9 cellular contexts compared by ENCODE assay signal in the genomic region with DNA sequence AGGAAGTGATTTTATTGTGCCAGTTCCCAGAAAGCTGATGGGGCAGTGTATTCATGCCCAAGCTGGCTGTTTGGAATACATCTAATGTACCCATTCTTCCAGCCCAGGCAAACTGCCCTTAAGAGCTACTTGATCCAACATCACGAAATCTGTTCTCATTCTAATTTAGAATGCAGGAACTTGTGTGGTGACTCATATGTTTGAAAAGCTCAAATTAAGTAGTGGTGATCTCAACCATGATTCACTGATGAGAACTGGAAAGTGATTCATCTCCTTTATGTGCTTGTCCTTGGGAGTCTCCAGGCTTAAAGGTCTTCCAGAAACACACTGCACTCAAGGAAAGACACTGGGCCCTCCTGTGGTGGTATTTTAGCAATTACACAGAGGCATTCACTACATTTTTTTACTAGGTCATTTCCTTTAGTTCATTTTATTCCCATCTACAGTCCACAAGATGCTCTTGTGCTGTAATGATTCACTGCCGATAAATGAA.
DNase-seq lines count a peak whose midpoint lies in the region; ATAC-seq and TF ChIP-seq lines count a peak whose summit lies in the region.
"Had no signal": no experiment of that assay in that cellular context is flagged by ENCODE, and none has a peak within 500 bp of the region (broad histone marks: within the 10 kb centered on the region; RNA-seq: fewer than 3 reads in every experiment).

No MANE protein-coding gene starts in this region.

- peak; percentile 47 for TF ChIP-seq CTCF in osteocyte (IDR thresholded peaks at IDR 0.05)

- H3K27ac Mint-ChIP-seq in osteocyte (ENCODE audit: unreplicated experiment): peak overlapping the region; percentile 71

- H3K27me3 Mint-ChIP-seq in osteocyte (ENCODE audit: unreplicated experiment): no peaks in the 10 kb centered on the region

- H3K4me1 Mint-ChIP-seq in osteocyte (ENCODE audit: unreplicated experiment): peaks cover 22% of the 10 kb centered on the region

- ATAC-seq in esophagus mucosa (peak; percentile 96), HG03175 (IDR thresholded peaks at IDR 0.05; ENCODE audit: unreplicated experiment) (no peak)

- no peaks in the 10 kb centered on the region for H3K9me3 Mint-ChIP-seq in osteocyte (ENCODE audit: unreplicated experiment)

- no peak overlapping the region for H3K4me3 Mint-ChIP-seq in osteocyte (ENCODE audit: unreplicated experiment)

- peak; percentile 96 for DNase-seq in Daoy (ENCODE audit: low read depth)
- peak; percentile 13 for DNase-seq in NCI-H2227 treated with DMSO at 0.1 percent for 48 hours (lab: John Stamatoyannopoulos, UW)
- DNase-seq in osteocyte (ENCODE audit: extremely low spot score, unreplicated experiment): no peak
- no peak for DNase-seq in SK-N-DZ (ENCODE audit: low spot score)
- no peak for DNase-seq in retina
- DNase-seq in NCI-H1092 treated with DMSO at 0.1 percent for 48 hours (lab: John Stamatoyannopoulos, UW): no peak
- DNase-seq: T-helper 2 cell had no signal

- H3K36me3 Mint-ChIP-seq in osteocyte (ENCODE audit: unreplicated experiment): no peaks in the 10 kb centered on the region

Comparison
In these comparisons a context has a peak if more than half of its experiments do, and no peak if none do; other contexts are left out.
1. DNase-seq: peak in Daoy (single experiment) and NCI-H2227 treated with DMSO at 0.1 percent for 48 hours (single experiment); none in osteocyte (single experiment), SK-N-DZ (single experiment), retina (single experiment) and NCI-H1092 treated with DMSO at 0.1 percent for 48 hours (single experiment).